35 cellular contexts compared by ENCODE assay signal in genomic region chr2:125491663-125492062, GRCh38.
"Had no signal": no experiment of that assay in that cellular context is flagged by ENCODE, and none has a peak within 500 bp of the region (broad histone marks: within the 10 kb centered on the region; RNA-seq: fewer than 3 reads in every experiment).

No MANE protein-coding gene starts in this region.

- DNase-seq: activated B cell treated with CpG ODN at 0.5 μM for 24 hours; activated CD4-positive, alpha-beta T cell treated with anti-CD3 and anti-CD28 coated beads for 48 hours; activated CD4-positive, alpha-beta T cell treated with anti-CD3 and anti-CD28 coated beads, Interleukin-2, amount 50 U/mL, for 1 hour; activated CD4-positive, alpha-beta T cell treated with anti-CD3 and anti-CD28 coated beads, Interleukin-2, amount 50 U/mL, for 48 hours; activated CD8-positive, alpha-beta memory T cell treated with anti-CD3 and anti-CD28 coated beads, Interleukin-2, amount 10 ng/mL, durations not matched to agents 7 days and 5 days; activated CD8-positive, alpha-beta memory T cell treated with anti-CD3 and anti-CD28 coated beads, Interleukin-2, amount 50 U/mL, for 4 hours; activated CD8-positive, alpha-beta T cell treated with anti-CD3 and anti-CD28 coated beads, Interleukin-2, amount 10 ng/mL, durations not matched to agents 7 days and 5 days; activated gamma-delta T cell; activated naive CD4-positive, alpha-beta T cell; activated naive CD4-positive, alpha-beta T cell treated with anti-CD3 and anti-CD28 coated beads, Interleukin-2, amount 10 ng/mL, durations not matched to agents 7 days and 5 days; activated naive CD8-positive, alpha-beta T cell treated with anti-CD3 and anti-CD28 coated beads, Interleukin-2, amount 10 ng/mL, durations not matched to agents 7 days and 5 days; activated T-cell treated with anti-CD3 and anti-CD28 coated beads for 4 hours; activated T-cell treated with anti-CD3 and anti-CD28 coated beads, Interleukin-2, amount 50 U/mL, for 24 hours; activated T-cell treated with anti-CD3 and anti-CD28 coated beads, Interleukin-2, amount 50 U/mL, for 72 hours; amniotic stem cell; anterior cingulate cortex; brain microvascular endothelial cell; dorsolateral prefrontal cortex; effector memory CD4-positive, alpha-beta T cell; endodermal cell; foreskin fibroblast; head of caudate nucleus; T-helper 17 cell; T1000; WERI-Rb-1 had no signal

- H3K27ac ChIP-seq: brain microvascular endothelial cell, coronary artery, dorsolateral prefrontal cortex, WERI-Rb-1 had no signal

- H3K36me3 ChIP-seq: brain microvascular endothelial cell, WERI-Rb-1 had no signal

- H3K27ac Mint-ChIP-seq: activated B cell treated with CpG ODN at 0.5 μM for 24 hours; activated CD8-positive, alpha-beta memory T cell treated with anti-CD3 and anti-CD28 coated beads, Interleukin-2, amount 10 ng/mL, durations not matched to agents 7 days and 5 days; activated CD8-positive, alpha-beta T cell treated with anti-CD3 and anti-CD28 coated beads, Interleukin-2, amount 10 ng/mL, durations not matched to agents 7 days and 5 days; activated naive CD4-positive, alpha-beta T cell treated with anti-CD3 and anti-CD28 coated beads, Interleukin-2, amount 10 ng/mL, durations not matched to agents 7 days and 5 days; activated naive CD4-positive, alpha-beta T cell treated with anti-CD3 and anti-CD28 coated beads, Interleukin-2, amount 50 U/mL, for 72 hours; activated naive CD8-positive, alpha-beta T cell treated with anti-CD3 and anti-CD28 coated beads, Interleukin-2, amount 10 ng/mL, durations not matched to agents 7 days and 5 days; activated T-cell treated with anti-CD3 and anti-CD28 coated beads, Interleukin-2, amount 50 U/mL, for 24 hours; activated T-cell treated with anti-CD3 and anti-CD28 coated beads, Interleukin-2, amount 50 U/mL, for 72 hours; dendritic cell treated with granulocyte-macrophage colony-stimulating factor and Interleukin-4, amounts not matched to agents 40 ng/mL and 50 ng/mL, for 4 days; endodermal cell; T-helper 17 cell; T-helper 2 cell treated with Interferon-gamma antibody and Interleukin-4, amounts not matched to agents 5 μg/mL and 100 μg/mL, for 36 hours had no signal

- H3K9me3 Mint-ChIP-seq: endodermal cell had no signal

- H3K36me3 Mint-ChIP-seq: activated CD8-positive, alpha-beta memory T cell treated with anti-CD3 and anti-CD28 coated beads, Interleukin-2, amount 10 ng/mL, durations not matched to agents 7 days and 5 days; activated naive CD4-positive, alpha-beta T cell treated with anti-CD3 and anti-CD28 coated beads, Interleukin-2, amount 10 ng/mL, durations not matched to agents 7 days and 5 days; activated naive CD4-positive, alpha-beta T cell treated with anti-CD3 and anti-CD28 coated beads, Interleukin-2, amount 50 U/mL, for 72 hours; activated naive CD8-positive, alpha-beta T cell treated with anti-CD3 and anti-CD28 coated beads, Interleukin-2, amount 10 ng/mL, durations not matched to agents 7 days and 5 days had no signal

- H3K4me1 Mint-ChIP-seq: activated B cell treated with CpG ODN at 0.5 μM for 24 hours; activated CD8-positive, alpha-beta memory T cell treated with anti-CD3 and anti-CD28 coated beads, Interleukin-2, amount 10 ng/mL, durations not matched to agents 7 days and 5 days; activated naive CD4-positive, alpha-beta T cell treated with anti-CD3 and anti-CD28 coated beads, Interleukin-2, amount 10 ng/mL, durations not matched to agents 7 days and 5 days; activated naive CD8-positive, alpha-beta T cell treated with anti-CD3 and anti-CD28 coated beads, Interleukin-2, amount 10 ng/mL, durations not matched to agents 7 days and 5 days; central memory CD8-positive, alpha-beta T cell; endodermal cell; T-helper 17 cell had no signal

- FAIRE-seq: astrocyte, bronchial epithelial cell, frontal cortex had no signal

- H3K4me3 ChIP-seq: coronary artery, dorsolateral prefrontal cortex had no signal

- H3K27me3 Mint-ChIP-seq: activated B cell treated with CpG ODN at 0.5 μM for 24 hours; activated CD8-positive, alpha-beta memory T cell treated with anti-CD3 and anti-CD28 coated beads, Interleukin-2, amount 10 ng/mL, durations not matched to agents 7 days and 5 days; activated naive CD4-positive, alpha-beta T cell treated with anti-CD3 and anti-CD28 coated beads, Interleukin-2, amount 10 ng/mL, durations not matched to agents 7 days and 5 days; activated naive CD8-positive, alpha-beta T cell treated with anti-CD3 and anti-CD28 coated beads, Interleukin-2, amount 10 ng/mL, durations not matched to agents 7 days and 5 days; activated T-cell treated with anti-CD3 and anti-CD28 coated beads, Interleukin-2, amount 50 U/mL, for 24 hours; central memory CD8-positive, alpha-beta T cell; dendritic cell treated with granulocyte-macrophage colony-stimulating factor and Interleukin-4, amounts not matched to agents 40 ng/mL and 50 ng/mL, for 4 days; T-helper 17 cell had no signal

- ATAC-seq: activated CD4-positive, CD25-positive, alpha-beta regulatory T cell treated with anti-CD3 and anti-CD28 coated beads, Interleukin-2, amount 50 U/mL, for 24 hours; activated CD8-positive, alpha-beta memory T cell treated with anti-CD3 and anti-CD28 coated beads, Interleukin-2, amount 10 ng/mL, durations not matched to agents 7 days and 5 days; activated CD8-positive, alpha-beta T cell treated with anti-CD3 and anti-CD28 coated beads, Interleukin-2, amount 10 ng/mL, durations not matched to agents 7 days and 5 days; activated naive CD4-positive, alpha-beta T cell treated with anti-CD3 and anti-CD28 coated beads, Interleukin-2, amount 50 U/mL, for 72 hours; activated T-cell treated with anti-CD3 and anti-CD28 coated beads, Interleukin-2, amount 50 U/mL, for 72 hours; esophagus mucosa; T-helper 17 cell had no signal

- H3K27me3 ChIP-seq: brain microvascular endothelial cell, dorsolateral prefrontal cortex had no signal

- H3K4me3 Mint-ChIP-seq: activated B cell treated with CpG ODN at 0.5 μM for 24 hours; activated CD8-positive, alpha-beta memory T cell treated with anti-CD3 and anti-CD28 coated beads, Interleukin-2, amount 10 ng/mL, durations not matched to agents 7 days and 5 days; activated CD8-positive, alpha-beta T cell treated with anti-CD3 and anti-CD28 coated beads, Interleukin-2, amount 10 ng/mL, durations not matched to agents 7 days and 5 days; activated naive CD4-positive, alpha-beta T cell treated with anti-CD3 and anti-CD28 coated beads, Interleukin-2, amount 10 ng/mL, durations not matched to agents 7 days and 5 days; activated naive CD8-positive, alpha-beta T cell treated with anti-CD3 and anti-CD28 coated beads, Interleukin-2, amount 10 ng/mL, durations not matched to agents 7 days and 5 days; activated T-cell treated with anti-CD3 and anti-CD28 coated beads, Interleukin-2, amount 50 U/mL, for 24 hours; activated T-cell treated with anti-CD3 and anti-CD28 coated beads, Interleukin-2, amount 50 U/mL, for 72 hours; central memory CD8-positive, alpha-beta T cell; dendritic cell treated with granulocyte-macrophage colony-stimulating factor and Interleukin-4, amounts not matched to agents 40 ng/mL and 50 ng/mL, for 4 days; endodermal cell; T-helper 17 cell; T-helper 2 cell treated with Interferon-gamma antibody and Interleukin-4, amounts not matched to agents 5 μg/mL and 100 μg/mL, for 36 hours had no signal
